In the genomic region with DNA sequence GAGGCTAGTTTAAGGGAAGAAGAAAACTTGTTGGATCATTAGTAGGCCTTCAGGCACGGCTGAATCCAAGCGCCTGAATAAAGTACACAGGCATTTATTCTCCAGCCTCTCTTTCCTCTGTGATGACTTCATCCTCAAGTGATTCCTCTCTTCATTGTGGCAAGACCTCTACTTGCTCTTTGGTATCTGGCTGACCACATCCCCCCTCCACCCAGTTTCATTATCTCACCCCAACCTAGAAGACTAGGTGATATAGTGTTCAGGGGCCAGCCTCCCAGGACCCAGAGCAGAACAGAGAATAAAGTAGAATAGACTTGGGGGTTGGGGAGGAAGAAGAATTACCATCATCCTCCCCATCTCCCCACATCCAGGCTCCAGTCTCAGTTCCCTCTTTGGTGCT, we compare ENCODE assay signal across 19 cellular contexts.
A peak's percentile ranks its signal among the peaks of the same experiment; 100 is the strongest.
DNase-seq lines count a peak whose midpoint lies in the region; ATAC-seq, FAIRE-seq and TF ChIP-seq lines count a peak whose summit lies in the region.
"Had no signal": no experiment of that assay in that cellular context is flagged by ENCODE, and none has a peak within 500 bp of the region (broad histone marks: within the 10 kb centered on the region; RNA-seq: fewer than 3 reads in every experiment).

No MANE protein-coding gene starts in this region.

- H3K36me3 Mint-ChIP-seq in activated CD8-positive, alpha-beta memory T cell treated with anti-CD3 and anti-CD28 coated beads, Interleukin-2, amount 10 ng/mL, durations not matched to agents 7 days and 5 days, result no peaks in the 10 kb centered on the region
- H3K36me3 Mint-ChIP-seq in stimulated activated naive B cell treated with anti-CD40 and anti-IgM and Interleukin-4, amounts not matched to agents 10 μg/mL and 1 μg/mL and 100 μg/mL, for 72 hours, result peaks cover 0 to 7% of the 10 kb centered on the region in 2 donors

- no peaks in the 10 kb centered on the region for H3K27me3 Mint-ChIP-seq in activated CD8-positive, alpha-beta memory T cell treated with anti-CD3 and anti-CD28 coated beads, Interleukin-2, amount 10 ng/mL, durations not matched to agents 7 days and 5 days
- peaks cover 8 to 9% of the 10 kb centered on the region in 2 donors for H3K27me3 Mint-ChIP-seq in stimulated activated naive B cell treated with anti-CD40 and anti-IgM and Interleukin-4, amounts not matched to agents 10 μg/mL and 1 μg/mL and 100 μg/mL, for 72 hours
- H3K27me3 Mint-ChIP-seq: CD8-positive, alpha-beta memory T cell; central memory CD8-positive, alpha-beta T cell had no signal

- H3K4me3 ChIP-seq in choroid plexus epithelial cell (ENCODE audit: low read depth, low read length), result no peak overlapping the region
- H3K4me3 ChIP-seq: Peyer's patch had no signal

- no peak for TF ChIP-seq CTCF in choroid plexus epithelial cell (conservative IDR thresholded peaks at IDR 0.05; ENCODE audit: low read depth, low read length)

- CTCF ChIA-PET in activated CD8-positive, alpha-beta memory T cell treated with anti-CD3 and anti-CD28 coated beads, Interleukin-2, amount 10 ng/mL, durations not matched to agents 7 days and 5 days (lab: Charles Lee), result no interaction called here

- peaks cover 19% of the 10 kb centered on the region for H3K4me1 Mint-ChIP-seq in activated CD8-positive, alpha-beta memory T cell treated with anti-CD3 and anti-CD28 coated beads, Interleukin-2, amount 10 ng/mL, durations not matched to agents 7 days and 5 days
- peaks cover 4 to 9% of the 10 kb centered on the region in 2 donors for H3K4me1 Mint-ChIP-seq in stimulated activated naive B cell treated with anti-CD40 and anti-IgM and Interleukin-4, amounts not matched to agents 10 μg/mL and 1 μg/mL and 100 μg/mL, for 72 hours
- H3K4me1 Mint-ChIP-seq: CD8-positive, alpha-beta memory T cell had no signal

- no peaks in the 10 kb centered on the region for H3K9me3 Mint-ChIP-seq in activated CD8-positive, alpha-beta memory T cell treated with anti-CD3 and anti-CD28 coated beads, Interleukin-2, amount 10 ng/mL, durations not matched to agents 7 days and 5 days (ENCODE audit: low read depth)
- no peaks in the 10 kb centered on the region for H3K9me3 Mint-ChIP-seq in stimulated activated naive B cell treated with anti-CD40 and anti-IgM and Interleukin-4, amounts not matched to agents 10 μg/mL and 1 μg/mL and 100 μg/mL, for 72 hours
- H3K9me3 Mint-ChIP-seq: CD8-positive, alpha-beta memory T cell; central memory CD8-positive, alpha-beta T cell had no signal

- no peak overlapping the region for H3K4me3 Mint-ChIP-seq in activated CD8-positive, alpha-beta memory T cell treated with anti-CD3 and anti-CD28 coated beads, Interleukin-2, amount 10 ng/mL, durations not matched to agents 7 days and 5 days
- H3K4me3 Mint-ChIP-seq in stimulated activated naive B cell treated with anti-CD40 and anti-IgM and Interleukin-4, amounts not matched to agents 10 μg/mL and 1 μg/mL and 100 μg/mL, for 72 hours, result no peak overlapping the region
- H3K4me3 Mint-ChIP-seq: CD8-positive, alpha-beta memory T cell; central memory CD8-positive, alpha-beta T cell had no signal

- no peak overlapping the region for H3K27ac Mint-ChIP-seq in activated CD8-positive, alpha-beta memory T cell treated with anti-CD3 and anti-CD28 coated beads, Interleukin-2, amount 10 ng/mL, durations not matched to agents 7 days and 5 days
- H3K27ac Mint-ChIP-seq in stimulated activated naive B cell treated with anti-CD40 and anti-IgM and Interleukin-4, amounts not matched to agents 10 μg/mL and 1 μg/mL and 100 μg/mL, for 72 hours, result no peak overlapping the region
- H3K27ac Mint-ChIP-seq: CD8-positive, alpha-beta memory T cell had no signal

- peak; percentile 67 for DNase-seq in activated CD8-positive, alpha-beta memory T cell treated with anti-CD3 and anti-CD28 coated beads, Interleukin-2, amount 10 ng/mL, durations not matched to agents 7 days and 5 days
- no peak for DNase-seq in activated CD8-positive, alpha-beta memory T cell treated with anti-CD3 and anti-CD28 coated beads, Interleukin-2, amount 50 U/mL, for 48 hours
- DNase-seq in MV-4-11 (lab: John Stamatoyannopoulos, UW) (peak; percentile 54), choroid plexus epithelial cell (ENCODE audit: low read depth) (peak; percentile 55), HTR-8/SVneo (ENCODE audit: insufficient read length, low spot score) (no peak)
- no peak for DNase-seq in stimulated activated naive B cell treated with anti-CD40 and anti-IgM and Interleukin-4, amounts not matched to agents 10 μg/mL and 1 μg/mL and 100 μg/mL, for 72 hours
- DNase-seq: activated CD4-positive, alpha-beta T cell treated with anti-CD3 and anti-CD28 coated beads, Interleukin-2, amount 50 U/mL, for 4 hours; CD8-positive, alpha-beta memory T cell; effector memory CD4-positive, alpha-beta T cell; H7; midbrain; NCI-H1092; NCI-H69; Peyer's patch; right cardiac atrium had no signal

- peak; percentile 66 for ATAC-seq in activated CD8-positive, alpha-beta memory T cell treated with anti-CD3 and anti-CD28 coated beads, Interleukin-2, amount 10 ng/mL, durations not matched to agents 7 days and 5 days
- ATAC-seq in stimulated activated naive B cell treated with anti-CD40 and anti-IgM and Interleukin-4, amounts not matched to agents 10 μg/mL and 1 μg/mL and 100 μg/mL, for 72 hours (replicated peaks), result peak; percentile 23 to 42
- no peak for ATAC-seq in HG02642 (IDR thresholded peaks at IDR 0.05; ENCODE audit: poor library complexity, unreplicated experiment)
- ATAC-seq in GM18867 (IDR thresholded peaks at IDR 0.05; ENCODE audit: unreplicated experiment), result no peak
- ATAC-seq: right cardiac atrium had no signal

- FAIRE-seq in HTR-8/SVneo (lab: Jason Lieb, UNC), result no peak
- FAIRE-seq: keratinocyte had no signal

Comparison
In these comparisons a context has a peak if more than half of its experiments do, and no peak if none do; other contexts are left out.
1. DNase-seq: peak in activated CD8-positive, alpha-beta memory T cell treated with anti-CD3 and anti-CD28 coated beads, Interleukin-2, amount 10 ng/mL, durations not matched to agents 7 days and 5 days (single experiment), MV-4-11 (single experiment) and choroid plexus epithelial cell (single experiment); none in activated CD8-positive, alpha-beta memory T cell treated with anti-CD3 and anti-CD28 coated beads, Interleukin-2, amount 50 U/mL, for 48 hours (single experiment), stimulated activated naive B cell treated with anti-CD40 and anti-IgM and Interleukin-4, amounts not matched to agents 10 μg/mL and 1 μg/mL and 100 μg/mL, for 72 hours (single experiment) and HTR-8/SVneo (single experiment).
2. ATAC-seq: peak in activated CD8-positive, alpha-beta memory T cell treated with anti-CD3 and anti-CD28 coated beads, Interleukin-2, amount 10 ng/mL, durations not matched to agents 7 days and 5 days (single experiment) and stimulated activated naive B cell treated with anti-CD40 and anti-IgM and Interleukin-4, amounts not matched to agents 10 μg/mL and 1 μg/mL and 100 μg/mL, for 72 hours (2 of 2); none in HG02642 (single experiment) and GM18867 (single experiment).